Comparison of ENCODE assay signal across 9 cellular contexts in genomic region chr4:31089815-31090214, GRCh38.
DNase-seq lines count a peak whose midpoint lies in the region; ATAC-seq and TF ChIP-seq lines count a peak whose summit lies in the region.
"Had no signal": no experiment of that assay in that cellular context is flagged by ENCODE, and none has a peak within 500 bp of the region (broad histone marks: within the 10 kb centered on the region; RNA-seq: fewer than 3 reads in every experiment).

No MANE protein-coding gene starts in this region.

- no peaks in the 10 kb centered on the region for H3K9me3 ChIP-seq in GM23248 (ENCODE audit: low read depth)

- in situ Hi-C loops in Caki2 (cut with HindIII; ENCODE audit: low pct_unique_long_range_greater_than_20kb, low sequenced_read_pairs) (no loop called here), GM23248 (cut with MboI) (no loop called here)

- H2AFZ ChIP-seq in GM23248 = no peak overlapping the region

- H3K36me3 ChIP-seq in kidney epithelial cell (ENCODE audit: control insufficient read depth, insufficient read depth, low read length) = no peaks in the 10 kb centered on the region
- no peaks in the 10 kb centered on the region for H3K36me3 ChIP-seq in GM23248 (ENCODE audit: low read depth)

- no peaks in the 10 kb centered on the region for H3K9me2 ChIP-seq in GM23248 (ENCODE audit: insufficient read depth)

- DNase-seq in Caki2 (ENCODE audit: low read depth) (peak; percentile 93), NCI-H146 (lab: John Stamatoyannopoulos, UW) (peak; percentile 94), kidney epithelial cell (ENCODE audit: low read depth) (peak; percentile 92), GM23248 (no peak), HUDEP-2 (lab: John Stamatoyannopoulos, UW; ENCODE audit: unreplicated experiment in 76 of 76) (no peak)
- DNase-seq: CD4-positive, alpha-beta T cell had no signal

- ATAC-seq in HG02588 (IDR thresholded peaks at IDR 0.05; ENCODE audit: unreplicated experiment) (no peak), GM21528 (IDR thresholded peaks at IDR 0.05; ENCODE audit: low FRiP score, unreplicated experiment) (no peak)

- H3K9ac ChIP-seq in GM23248 = no peak overlapping the region

- H3K27ac ChIP-seq in VCaP (peak overlapping the region; percentile 12; the same call in 1 of the 2 replicates), GM23248 (no peak overlapping the region)

- 51 to 56% methylated on average over 6 of the region's 6 CpGs for WGBS in GM23248 (ENCODE audit: low coverage in 1 of 2, low lambda C conversion rate in 2 of 2, missing lambda C conversion rate in 2 of 2), 2 experiments

- H3K4me2 ChIP-seq in GM23248 (ENCODE audit: unreplicated experiment) = no peak overlapping the region

- no peaks in the 10 kb centered on the region for H3K79me2 ChIP-seq in GM23248 (ENCODE audit: insufficient read depth)

- H4K20me1 ChIP-seq in GM23248 (ENCODE audit: insufficient read depth) = no peaks in the 10 kb centered on the region

- no peak overlapping the region for H3K4me3 ChIP-seq in kidney epithelial cell (ENCODE audit: low read depth, low read length)
- H3K4me3 ChIP-seq in GM23248 = no peak overlapping the region

- no peaks in the 10 kb centered on the region for H3F3A ChIP-seq in GM23248 (ENCODE audit: insufficient read depth)

- TF ChIP-seq CTCF in VCaP (conservative IDR thresholded peaks at IDR 0.05) (no peak), kidney epithelial cell (IDR thresholded peaks at IDR 0.05; ENCODE audit: insufficient read depth, low read length, poor library complexity, severe bottlenecking) (no peak)

- H3K27me3 ChIP-seq in kidney epithelial cell (ENCODE audit: control insufficient read depth, insufficient read depth, low read length) = no peaks in the 10 kb centered on the region
- H3K27me3 ChIP-seq in GM23248 (replicated peaks; ENCODE audit: insufficient read depth) = no peaks in the 10 kb centered on the region

- H3K4me1 ChIP-seq in GM23248 (ENCODE audit: insufficient read depth) = no peaks in the 10 kb centered on the region

Comparison
In these comparisons a context has a peak if more than half of its experiments do, and no peak if none do; other contexts are left out.
1. DNase-seq: peak in Caki2 (single experiment), NCI-H146 (single experiment) and kidney epithelial cell (single experiment); none in GM23248 (single experiment) and HUDEP-2 (0 of 76).